In genomic region chr9:19946446-19947109, GRCh38 we compare ENCODE assay signal across 9 cellular contexts.
DNase-seq lines count a peak whose midpoint lies in the region; ATAC-seq and TF ChIP-seq lines count a peak whose summit lies in the region.
"Had no signal": no experiment of that assay in that cellular context is flagged by ENCODE, and none has a peak within 500 bp of the region (broad histone marks: within the 10 kb centered on the region; RNA-seq: fewer than 3 reads in every experiment).

No MANE protein-coding gene starts in this region.

- ATAC-seq in stimulated activated effector memory CD8-positive, alpha-beta T cell treated with anti-CD3 and anti-CD28 coated beads, Interleukin-12 subunit alpha, Interleukin-12 subunit beta, amount 100 ng/mL, for 72 hours, result peak; percentile 67
- no peak for ATAC-seq in GM19328 (IDR thresholded peaks at IDR 0.05; ENCODE audit: unreplicated experiment)

- no peak overlapping the region for H3K27ac Mint-ChIP-seq in chondrocyte (ENCODE audit: unreplicated experiment)
- no peak overlapping the region for H3K27ac Mint-ChIP-seq in stimulated activated effector memory CD8-positive, alpha-beta T cell treated with anti-CD3 and anti-CD28 coated beads, Interleukin-12 subunit alpha, Interleukin-12 subunit beta, amount 100 ng/mL, for 72 hours
- H3K27ac Mint-ChIP-seq in Caco-2 (ENCODE audit: unreplicated experiment), result no peak overlapping the region
- H3K27ac Mint-ChIP-seq: activated naive CD4-positive, alpha-beta T cell treated with anti-CD3 and anti-CD28 coated beads, Interleukin-2, amount 50 U/mL, for 24 hours had no signal

- H3K4me3 Mint-ChIP-seq in chondrocyte (ENCODE audit: unreplicated experiment), result no peak overlapping the region
- no peak overlapping the region for H3K4me3 Mint-ChIP-seq in stimulated activated effector memory CD8-positive, alpha-beta T cell treated with anti-CD3 and anti-CD28 coated beads, Interleukin-12 subunit alpha, Interleukin-12 subunit beta, amount 100 ng/mL, for 72 hours
- H3K4me3 Mint-ChIP-seq in Caco-2 (ENCODE audit: unreplicated experiment), result no peak overlapping the region
- H3K4me3 Mint-ChIP-seq: activated naive CD4-positive, alpha-beta T cell treated with anti-CD3 and anti-CD28 coated beads, Interleukin-2, amount 50 U/mL, for 24 hours had no signal

- no peak overlapping the region for H3K4me3 ChIP-seq in MG63
- no peak overlapping the region for H3K4me3 ChIP-seq in Caco-2 (ENCODE audit: low read depth, low read length)

- no peaks in the 10 kb centered on the region for H3K36me3 ChIP-seq in MG63
- no peaks in the 10 kb centered on the region for H3K36me3 ChIP-seq in Caco-2 (ENCODE audit: control insufficient read depth, insufficient read depth, low read length)

- H3K4me1 ChIP-seq in Caco-2, result no peaks in the 10 kb centered on the region

- H3K9me3 Mint-ChIP-seq in chondrocyte (ENCODE audit: low read depth), result peaks cover 4% of the 10 kb centered on the region
- H3K9me3 Mint-ChIP-seq in stimulated activated effector memory CD8-positive, alpha-beta T cell treated with anti-CD3 and anti-CD28 coated beads, Interleukin-12 subunit alpha, Interleukin-12 subunit beta, amount 100 ng/mL, for 72 hours, result no peaks in the 10 kb centered on the region
- no peaks in the 10 kb centered on the region for H3K9me3 Mint-ChIP-seq in Caco-2 (ENCODE audit: unreplicated experiment)
- H3K9me3 Mint-ChIP-seq: activated naive CD4-positive, alpha-beta T cell treated with anti-CD3 and anti-CD28 coated beads, Interleukin-2, amount 50 U/mL, for 24 hours had no signal

- peak; percentile 6 for DNase-seq in stimulated activated CD4-positive, alpha-beta T cell treated with anti-CD3 and anti-CD28 coated beads, Interleukin-4, amount 100 ng/mL, for 1 hour
- no peak for DNase-seq in stimulated activated CD4-positive, alpha-beta T cell treated with anti-CD3 and anti-CD28 coated beads, Interleukin-2, amount 100 ng/mL, for 24 hours
- DNase-seq in MG63, result peak; percentile 14
- DNase-seq in chondrocyte (ENCODE audit: low spot score), result no peak
- DNase-seq in stimulated activated effector memory CD8-positive, alpha-beta T cell treated with anti-CD3 and anti-CD28 coated beads, Interleukin-12 subunit alpha, Interleukin-12 subunit beta, amount 100 ng/mL, for 72 hours (ENCODE audit: low spot score in 2 of 2), result no peak
- no peak for DNase-seq in Caco-2
- DNase-seq in inferior parietal cortex (ENCODE audit: extremely low spot score), result no peak

- H3K4me1 Mint-ChIP-seq in chondrocyte (ENCODE audit: low read depth) (no peaks in the 10 kb centered on the region), Caco-2 (ENCODE audit: low read depth, unreplicated experiment) (no peaks in the 10 kb centered on the region)
- no peaks in the 10 kb centered on the region for H3K4me1 Mint-ChIP-seq in stimulated activated effector memory CD8-positive, alpha-beta T cell treated with anti-CD3 and anti-CD28 coated beads, Interleukin-12 subunit alpha, Interleukin-12 subunit beta, amount 100 ng/mL, for 72 hours

- intact Hi-C loops in Caco-2 (cut with micrococcal nuclease; ENCODE audit: unreplicated experiment), result no loop called here

- peaks cover 14% of the 10 kb centered on the region for H3K27me3 ChIP-seq in MG63
- H3K27me3 ChIP-seq in Caco-2 (replicated peaks; ENCODE audit: control insufficient read depth, insufficient read depth, low read length), result no peaks in the 10 kb centered on the region

- peaks cover 28% of the 10 kb centered on the region for H3K27me3 Mint-ChIP-seq in chondrocyte (ENCODE audit: low read depth)
- no peaks in the 10 kb centered on the region for H3K27me3 Mint-ChIP-seq in Caco-2 (ENCODE audit: insufficient read depth, unreplicated experiment)
- H3K27me3 Mint-ChIP-seq: activated naive CD4-positive, alpha-beta T cell treated with anti-CD3 and anti-CD28 coated beads, Interleukin-2, amount 50 U/mL, for 24 hours had no signal

- H3K9me3 ChIP-seq in MG63 (no peaks in the 10 kb centered on the region), Caco-2 (no peaks in the 10 kb centered on the region)

- POLR2A ChIA-PET in Caco-2 (lab: Charles Lee), result interaction anchor here (0.6 kb wide), 1 partner anchor 675 kb away, joined by 4 read pairs; no protein-coding TSS in a partner anchor

- CTCF ChIA-PET in Caco-2 (lab: Charles Lee), result interaction anchor here (1.4 kb wide), 1 partner anchor 482 kb away, joined by 4 read pairs; no protein-coding TSS in a partner anchor

- H3K36me3 Mint-ChIP-seq in chondrocyte (ENCODE audit: low read depth) (no peaks in the 10 kb centered on the region), Caco-2 (ENCODE audit: insufficient read depth, unreplicated experiment) (peaks cover 6% of the 10 kb centered on the region)
- H3K36me3 Mint-ChIP-seq in stimulated activated effector memory CD8-positive, alpha-beta T cell treated with anti-CD3 and anti-CD28 coated beads, Interleukin-12 subunit alpha, Interleukin-12 subunit beta, amount 100 ng/mL, for 72 hours, result no peaks in the 10 kb centered on the region
- H3K36me3 Mint-ChIP-seq: activated naive CD4-positive, alpha-beta T cell treated with anti-CD3 and anti-CD28 coated beads, Interleukin-2, amount 50 U/mL, for 24 hours had no signal

- BruUV-seq in Caco-2 (replicated peaks; lab: Mats Ljungman, UMichigan), result no TSS peak

- TF ChIP-seq CTCF in chondrocyte (IDR thresholded peaks at IDR 0.05) (peak; percentile 78), Caco-2 (IDR thresholded peaks at IDR 0.05; ENCODE audit: insufficient read depth in 1 of 2, low read depth in 1 of 2, low read length in 1 of 2, severe bottlenecking in 1 of 2, unreplicated experiment in 1 of 2) (peak in 1 of 2 experiments; percentile 43)

Comparison
In these comparisons a context has a peak if more than half of its experiments do, and no peak if none do; other contexts are left out.
1. DNase-seq: peak in stimulated activated CD4-positive, alpha-beta T cell treated with anti-CD3 and anti-CD28 coated beads, Interleukin-4, amount 100 ng/mL, for 1 hour (single experiment) and MG63 (single experiment); none in stimulated activated CD4-positive, alpha-beta T cell treated with anti-CD3 and anti-CD28 coated beads, Interleukin-2, amount 100 ng/mL, for 24 hours (0 of 2), chondrocyte (single experiment), stimulated activated effector memory CD8-positive, alpha-beta T cell treated with anti-CD3 and anti-CD28 coated beads, Interleukin-12 subunit alpha, Interleukin-12 subunit beta, amount 100 ng/mL, for 72 hours (0 of 2), Caco-2 (0 of 2) and inferior parietal cortex (single experiment).